ENCODE assay signal across 13 cellular contexts in genomic region chr18:23593720-23594119, GRCh38. TPM values are rescaled to one million over a fixed set of nuclear protein-coding genes. Genes with fewer than 3 reads are reported as not detected.
DNase-seq lines count a peak whose midpoint lies in the region; ATAC-seq and TF ChIP-seq lines count a peak whose summit lies in the region.
"Had no signal": no experiment of that assay in that cellular context is flagged by ENCODE, and none has a peak within 500 bp of the region (broad histone marks: within the 10 kb centered on the region; RNA-seq: fewer than 3 reads in every experiment).

No MANE protein-coding gene starts in this region.

- peak; percentile 69 for ATAC-seq in activated CD4-positive, alpha-beta T cell treated with anti-CD3 and anti-CD28 coated beads for 36 hours
- no peak for ATAC-seq in stimulated activated memory B cell treated with anti-CD40 and anti-IgM and Interleukin-4, amounts not matched to agents 10 μg/mL and 1 μg/mL and 100 μg/mL, for 72 hours
- ATAC-seq: activated CD8-positive, alpha-beta T cell treated with anti-CD3 and anti-CD28 coated beads, Interleukin-2, amount 10 ng/mL, durations not matched to agents 7 days and 5 days had no signal

- no peak overlapping the region for H3K27ac Mint-ChIP-seq in activated CD4-positive, alpha-beta T cell treated with anti-CD3 and anti-CD28 coated beads for 36 hours
- no peak overlapping the region for H3K27ac Mint-ChIP-seq in stimulated activated memory B cell treated with anti-CD40 and anti-IgM and Interleukin-4, amounts not matched to agents 10 μg/mL and 1 μg/mL and 100 μg/mL, for 72 hours
- H3K27ac Mint-ChIP-seq: activated CD8-positive, alpha-beta T cell treated with anti-CD3 and anti-CD28 coated beads, Interleukin-2, amount 10 ng/mL, durations not matched to agents 7 days and 5 days; activated naive CD8-positive, alpha-beta T cell treated with anti-CD3 and anti-CD28 coated beads, Interleukin-2, amount 10 ng/mL, durations not matched to agents 7 days and 5 days; progenitor cell of endocrine pancreas had no signal

- POLR2A ChIA-PET in activated CD4-positive, alpha-beta T cell treated with anti-CD3 and anti-CD28 coated beads for 36 hours (lab: Charles Lee) = no interaction called here

- H3K27ac ChIP-seq in SJCRH30 = no peak overlapping the region

- H3K36me3 ChIP-seq in skeletal muscle satellite cell (ENCODE audit: insufficient read depth, low read length) (no peaks in the 10 kb centered on the region), SJCRH30 (no peaks in the 10 kb centered on the region)

- H3K4me3 ChIP-seq in fibroblast of mammary gland (ENCODE audit: control insufficient read depth, low read depth, low read length) (no peak overlapping the region), skeletal muscle satellite cell (ENCODE audit: low read length) (no peak overlapping the region), SJCRH30 (no peak overlapping the region)

- no peak overlapping the region for H3K4me3 Mint-ChIP-seq in activated CD4-positive, alpha-beta T cell treated with anti-CD3 and anti-CD28 coated beads for 36 hours
- H3K4me3 Mint-ChIP-seq in stimulated activated memory B cell treated with anti-CD40 and anti-IgM and Interleukin-4, amounts not matched to agents 10 μg/mL and 1 μg/mL and 100 μg/mL, for 72 hours = no peak overlapping the region
- H3K4me3 Mint-ChIP-seq: activated CD8-positive, alpha-beta T cell treated with anti-CD3 and anti-CD28 coated beads, Interleukin-2, amount 10 ng/mL, durations not matched to agents 7 days and 5 days; activated naive CD8-positive, alpha-beta T cell treated with anti-CD3 and anti-CD28 coated beads, Interleukin-2, amount 10 ng/mL, durations not matched to agents 7 days and 5 days had no signal

- H3K27me3 Mint-ChIP-seq in activated CD4-positive, alpha-beta T cell treated with anti-CD3 and anti-CD28 coated beads for 36 hours = no peaks in the 10 kb centered on the region
- no peaks in the 10 kb centered on the region for H3K27me3 Mint-ChIP-seq in stimulated activated memory B cell treated with anti-CD40 and anti-IgM and Interleukin-4, amounts not matched to agents 10 μg/mL and 1 μg/mL and 100 μg/mL, for 72 hours

- H3K4me1 ChIP-seq in skeletal muscle satellite cell (ENCODE audit: control insufficient read depth, insufficient read depth, low read length) (peaks cover 30% of the 10 kb centered on the region), SJCRH30 (no peaks in the 10 kb centered on the region)

- peak overlapping the region; percentile 13 for H3K4me2 ChIP-seq in skeletal muscle satellite cell (ENCODE audit: low read length)

- H3K9me3 Mint-ChIP-seq in activated CD4-positive, alpha-beta T cell treated with anti-CD3 and anti-CD28 coated beads for 36 hours (ENCODE audit: low read depth) = no peaks in the 10 kb centered on the region
- H3K9me3 Mint-ChIP-seq in stimulated activated memory B cell treated with anti-CD40 and anti-IgM and Interleukin-4, amounts not matched to agents 10 μg/mL and 1 μg/mL and 100 μg/mL, for 72 hours = peaks cover 5% of the 10 kb centered on the region
- H3K9me3 Mint-ChIP-seq: activated naive CD8-positive, alpha-beta T cell treated with anti-CD3 and anti-CD28 coated beads, Interleukin-2, amount 10 ng/mL, durations not matched to agents 7 days and 5 days had no signal

- TF ChIP-seq CTCF in fibroblast of mammary gland (conservative IDR thresholded peaks at IDR 0.05; ENCODE audit: control insufficient read depth, insufficient read depth, low read depth, low read length) = no peak

- intact Hi-C loops in activated CD4-positive, alpha-beta T cell treated with anti-CD3 and anti-CD28 coated beads for 36 hours (cut with DNase I, micrococcal nuclease) = no loop called here

- H3K9me3 ChIP-seq in skeletal muscle satellite cell (replicated peaks; ENCODE audit: low read length) = no peaks in the 10 kb centered on the region
- H3K9me3 ChIP-seq in SJCRH30 (replicated peaks) = no peaks in the 10 kb centered on the region

- CTCF ChIA-PET in activated CD4-positive, alpha-beta T cell treated with anti-CD3 and anti-CD28 coated beads for 36 hours (lab: Charles Lee) = interaction anchor here (0.6 to 1.2 kb wide), 3 partner anchors 12 to 145 kb away, joined by 3 to 4 read pairs (median 3); no protein-coding TSS in a partner anchor

- no peaks in the 10 kb centered on the region for H3K36me3 Mint-ChIP-seq in activated CD4-positive, alpha-beta T cell treated with anti-CD3 and anti-CD28 coated beads for 36 hours (ENCODE audit: low read depth)
- no peaks in the 10 kb centered on the region for H3K36me3 Mint-ChIP-seq in stimulated activated memory B cell treated with anti-CD40 and anti-IgM and Interleukin-4, amounts not matched to agents 10 μg/mL and 1 μg/mL and 100 μg/mL, for 72 hours
- H3K36me3 Mint-ChIP-seq: activated naive CD8-positive, alpha-beta T cell treated with anti-CD3 and anti-CD28 coated beads, Interleukin-2, amount 10 ng/mL, durations not matched to agents 7 days and 5 days had no signal

- H3K9ac ChIP-seq in skeletal muscle satellite cell (ENCODE audit: low read depth, low read length) = peak overlapping the region; percentile 60

- peaks cover 7% of the 10 kb centered on the region for H3K4me1 Mint-ChIP-seq in activated CD4-positive, alpha-beta T cell treated with anti-CD3 and anti-CD28 coated beads for 36 hours
- H3K4me1 Mint-ChIP-seq in stimulated activated memory B cell treated with anti-CD40 and anti-IgM and Interleukin-4, amounts not matched to agents 10 μg/mL and 1 μg/mL and 100 μg/mL, for 72 hours = peaks cover 10% of the 10 kb centered on the region
- H3K4me1 Mint-ChIP-seq: activated naive CD8-positive, alpha-beta T cell treated with anti-CD3 and anti-CD28 coated beads, Interleukin-2, amount 10 ng/mL, durations not matched to agents 7 days and 5 days had no signal

- no peak for DNase-seq in activated CD4-positive, alpha-beta T cell treated with anti-CD3 and anti-CD28 coated beads for 36 hours
- DNase-seq in activated CD4-positive, alpha-beta T cell treated with anti-CD3 and anti-CD28 coated beads for 4 hours = no peak
- DNase-seq in RKO (ENCODE audit: low spot score) (peak; percentile 87), fibroblast of mammary gland (ENCODE audit: low read depth) (peak; percentile 98), SJCRH30 (no peak)
- no peak for DNase-seq in stimulated activated naive CD4-positive, alpha-beta T cell treated with Interleukin-2 at 50 U/mL for 16 hours (lab: John Stamatoyannopoulos, UW)
- DNase-seq: activated CD8-positive, alpha-beta T cell treated with anti-CD3 and anti-CD28 coated beads, Interleukin-2, amount 10 ng/mL, durations not matched to agents 7 days and 5 days; activated naive CD8-positive, alpha-beta T cell treated with anti-CD3 and anti-CD28 coated beads, Interleukin-2, amount 10 ng/mL, durations not matched to agents 7 days and 5 days; GOT3; NCI-H510A treated with DMSO at 0.1 percent for 48 hours had no signal

- H3K27me3 ChIP-seq in skeletal muscle satellite cell (ENCODE audit: control insufficient read depth, insufficient read depth, low read length) (no peaks in the 10 kb centered on the region), SJCRH30 (no peaks in the 10 kb centered on the region)

RNA-seq across cellular contexts. Expression of gene NPC1, which starts 7.4 kb away (rescaled TPM):
- 10 to 100 TPM; 21.6 to 29.2 TPM for total RNA-seq in activated CD4-positive, alpha-beta T cell treated with anti-CD3 and anti-CD28 coated beads for 36 hours
- total RNA-seq in skeletal muscle satellite cell (2012; rRNA removed) = 38.0 and 72.2 TPM in 2 replicates
- total RNA-seq in SJCRH30 (2014; rRNA removed; shearing (Covaris generic)) = 21.3 and 22.4 TPM in 2 replicates

Comparison
In these comparisons a context has a peak if more than half of its experiments do, and no peak if none do; other contexts are left out.
1. DNase-seq: peak in RKO (single experiment) and fibroblast of mammary gland (single experiment); none in activated CD4-positive, alpha-beta T cell treated with anti-CD3 and anti-CD28 coated beads for 36 hours (single experiment), activated CD4-positive, alpha-beta T cell treated with anti-CD3 and anti-CD28 coated beads for 4 hours (0 of 2), SJCRH30 (0 of 2) and stimulated activated naive CD4-positive, alpha-beta T cell treated with Interleukin-2 at 50 U/mL for 16 hours (single experiment).